In the genomic region with DNA sequence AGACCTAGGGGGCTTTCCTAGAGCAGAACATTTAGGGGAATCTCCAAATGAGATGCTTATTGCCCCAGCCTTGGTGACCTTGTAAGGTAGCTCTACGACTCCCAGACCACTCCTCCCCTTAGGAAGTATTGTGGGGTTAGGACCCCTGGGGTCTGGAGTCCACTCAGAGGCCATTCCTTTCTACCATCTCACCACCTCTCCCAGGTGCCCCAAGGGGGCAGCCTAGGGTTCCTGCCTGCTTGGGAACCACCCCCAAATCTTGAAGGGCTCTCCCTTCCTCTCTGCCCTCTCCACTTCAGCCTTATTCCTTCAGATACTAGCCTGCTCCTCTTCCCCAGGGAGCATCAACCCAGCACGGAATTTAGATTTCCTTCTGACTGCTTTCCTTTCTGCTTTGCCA, we compare ENCODE assay signal across 26 cellular contexts.
"Had no signal": no experiment of that assay in that cellular context is flagged by ENCODE, and none has a peak within 500 bp of the region (broad histone marks: within the 10 kb centered on the region; RNA-seq: fewer than 3 reads in every experiment).

No MANE protein-coding gene starts in this region.

- H3K4me3 Mint-ChIP-seq: activated CD4-positive, alpha-beta memory T cell treated with anti-CD3 and anti-CD28 coated beads for 36 hours; activated CD4-positive, alpha-beta T cell treated with anti-CD3 and anti-CD28 coated beads, Interleukin-2, amount 10 ng/mL, durations not matched to agents 7 days and 5 days; activated naive CD8-positive, alpha-beta T cell treated with anti-CD3 and anti-CD28 coated beads, Interleukin-2, amount 50 U/mL, for 24 hours; activated T-cell treated with anti-CD3 and anti-CD28 coated beads, Interleukin-2, amount 50 U/mL, for 4 hours; brain; T-helper 1 cell treated with Interleukin-12 subunit alpha and Interleukin-12 subunit beta and Interleukin-4 antibody, amounts not matched to agents 30 μg/mL and 1 μg/mL, for 36 hours had no signal

- H3K36me3 ChIP-seq: cardiac muscle cell, SJSA1 had no signal

- H3K4me1 Mint-ChIP-seq: activated CD4-positive, alpha-beta T cell treated with anti-CD3 and anti-CD28 coated beads, Interleukin-2, amount 10 ng/mL, durations not matched to agents 7 days and 5 days; activated naive CD8-positive, alpha-beta T cell treated with anti-CD3 and anti-CD28 coated beads, Interleukin-2, amount 50 U/mL, for 24 hours; brain had no signal

- H3K27ac ChIP-seq: cardiac muscle cell, SJSA1 had no signal

- H3K4me3 ChIP-seq: cardiac muscle cell, SJSA1 had no signal

- H3K9me3 ChIP-seq: SJSA1 had no signal

- ATAC-seq: activated naive CD4-positive, alpha-beta T cell treated with anti-CD3 and anti-CD28 coated beads, Interleukin-2, amount 50 U/mL, for 72 hours; activated naive CD8-positive, alpha-beta T cell treated with anti-CD3 and anti-CD28 coated beads, Interleukin-2, amount 50 U/mL, for 24 hours; activated T-cell treated with anti-CD3 and anti-CD28 coated beads, Interleukin-2, amount 50 U/mL, for 4 hours; PC-3; SK-N-SH treated with all-trans-retinoic acid at 6 μM for 48 hours had no signal

- H3K4me1 ChIP-seq: SJSA1 had no signal

- H3K36me3 Mint-ChIP-seq: activated CD4-positive, alpha-beta memory T cell treated with anti-CD3 and anti-CD28 coated beads for 36 hours; activated naive CD4-positive, alpha-beta T cell treated with anti-CD3 and anti-CD28 coated beads, Interleukin-2, amount 50 U/mL, for 72 hours; brain had no signal

- H3K27ac Mint-ChIP-seq: activated CD4-positive, alpha-beta memory T cell treated with anti-CD3 and anti-CD28 coated beads for 36 hours; activated CD4-positive, alpha-beta T cell treated with anti-CD3 and anti-CD28 coated beads, Interleukin-2, amount 10 ng/mL, durations not matched to agents 7 days and 5 days; activated naive CD4-positive, alpha-beta T cell treated with anti-CD3 and anti-CD28 coated beads, Interleukin-2, amount 50 U/mL, for 72 hours; activated naive CD8-positive, alpha-beta T cell treated with anti-CD3 and anti-CD28 coated beads, Interleukin-2, amount 50 U/mL, for 24 hours; brain; T-helper 1 cell treated with Interleukin-12 subunit alpha and Interleukin-12 subunit beta and Interleukin-4 antibody, amounts not matched to agents 30 μg/mL and 1 μg/mL, for 36 hours had no signal

- DNase-seq: activated CD4-positive, alpha-beta memory T cell treated with anti-CD3 and anti-CD28 coated beads for 36 hours; activated CD4-positive, alpha-beta T cell treated with anti-CD3 and anti-CD28 coated beads, Interleukin-2, amount 10 ng/mL, durations not matched to agents 7 days and 5 days; activated CD4-positive, CD25-positive, alpha-beta regulatory T cell; activated CD8-positive, alpha-beta memory T cell treated with anti-CD3 and anti-CD28 coated beads for 24 hours; activated effector memory CD4-positive, alpha-beta T cell treated with anti-CD3 and anti-CD28 coated beads, Interleukin-2, amount 50 U/mL, for 16 hours; activated naive CD4-positive, alpha-beta T cell treated with Interleukin-2 at 50 U/mL for 16 hours; activated naive CD8-positive, alpha-beta T cell treated with anti-CD3 and anti-CD28 coated beads, Interleukin-2, amount 50 U/mL, for 24 hours; activated T-cell treated with anti-CD3 and anti-CD28 coated beads, Interleukin-2, amount 50 U/mL, for 4 hours; amniotic stem cell; Kasumi-1; NCI-H1092; NCI-H1417; NCI-H1930; NCI-H2171; NCI-H226; NCI-H510A; NCI-H69; NK-92 treated with Interleukin-12 subunit alpha and Interleukin-12 subunit beta, amount 100 ng/mL, for 24 hours; PC-3; SHP77 had no signal

- H3K9me3 Mint-ChIP-seq: activated CD4-positive, alpha-beta memory T cell treated with anti-CD3 and anti-CD28 coated beads for 36 hours; activated CD4-positive, alpha-beta T cell treated with anti-CD3 and anti-CD28 coated beads, Interleukin-2, amount 10 ng/mL, durations not matched to agents 7 days and 5 days; activated naive CD4-positive, alpha-beta T cell treated with anti-CD3 and anti-CD28 coated beads, Interleukin-2, amount 50 U/mL, for 72 hours; activated naive CD8-positive, alpha-beta T cell treated with anti-CD3 and anti-CD28 coated beads, Interleukin-2, amount 50 U/mL, for 24 hours; activated T-cell treated with anti-CD3 and anti-CD28 coated beads, Interleukin-2, amount 50 U/mL, for 4 hours; T-helper 1 cell treated with Interleukin-12 subunit alpha and Interleukin-12 subunit beta and Interleukin-4 antibody, amounts not matched to agents 30 μg/mL and 1 μg/mL, for 36 hours had no signal

- H3K27me3 ChIP-seq: cardiac muscle cell had no signal
